ENCODE assay signal across 21 cellular contexts in genomic region chr2:190641469-190641868, GRCh38. TPM values are rescaled to one million over a fixed set of nuclear protein-coding genes. Genes with fewer than 3 reads are reported as not detected.
DNase-seq lines count a peak whose midpoint lies in the region; ATAC-seq and TF ChIP-seq lines count a peak whose summit lies in the region.
"Had no signal": no experiment of that assay in that cellular context is flagged by ENCODE, and none has a peak within 500 bp of the region (broad histone marks: within the 10 kb centered on the region; RNA-seq: fewer than 3 reads in every experiment).

No MANE protein-coding gene starts in this region.

- no peaks in the 10 kb centered on the region for H3K27me3 ChIP-seq in adipocyte (replicated peaks; ENCODE audit: control insufficient read depth, insufficient read depth, low read length)
- no peaks in the 10 kb centered on the region for H3K27me3 ChIP-seq in left ventricle myocardium inferior (ENCODE audit: low read depth)
- no peaks in the 10 kb centered on the region for H3K27me3 ChIP-seq in neutrophil

- H3K27ac ChIP-seq in left ventricle myocardium inferior (replicated peaks): peak overlapping the region; percentile 64
- H3K27ac ChIP-seq in neutrophil: peak overlapping the region; percentile 54
- H3K27ac ChIP-seq: lower lobe of right lung had no signal

- no peak for TF ChIP-seq CTCF in left ventricle myocardium inferior (IDR thresholded peaks at IDR 0.05; ENCODE audit: borderline replicate concordance)
- no peak for TF ChIP-seq CTCF in neutrophil (IDR thresholded peaks at IDR 0.05)

- no peak overlapping the region for H3K9ac ChIP-seq in adipocyte (ENCODE audit: low read length)

- DNase-seq in Caki2 (ENCODE audit: low read depth): peak; percentile 86
- DNase-seq in adipocyte (ENCODE audit: low read depth): no peak
- DNase-seq in left ventricle myocardium inferior: no peak
- DNase-seq in NCI-H345 (lab: John Stamatoyannopoulos, UW): no peak
- DNase-seq in iPS-NIHi7 (ENCODE audit: extremely low spot score): no peak
- DNase-seq: activated CD4-positive, alpha-beta T cell treated with anti-CD3 and anti-CD28 coated beads, Interleukin-2, amount 50 U/mL, for 4 hours; activated CD8-positive, alpha-beta memory T cell treated with anti-CD3 and anti-CD28 coated beads, Interleukin-2, amount 50 U/mL, for 48 hours; activated naive CD8-positive, alpha-beta T cell treated with anti-CD3 and anti-CD28 coated beads, Interleukin-2, amount 50 U/mL, for 24 hours; cortex of kidney; glutamatergic neuron; H9; KG1; lower lobe of right lung; NCI-H146; NCI-H2171; nucleus accumbens; RPMI8226; stimulated activated CD4-positive, alpha-beta T cell treated with anti-CD3 and anti-CD28 coated beads, Interleukin-12 subunit alpha, Interleukin-12 subunit beta, amount 100 ng/mL, for 4 hours had no signal

- intact Hi-C loops in left ventricle myocardium inferior (cut with micrococcal nuclease): loop anchor here (10.0 kb wide), 1 partner anchor 57 kb away; no protein-coding TSS in a partner anchor

- H3K9me3 ChIP-seq in adipocyte (ENCODE audit: control insufficient read depth, low read length) (no peaks in the 10 kb centered on the region), left ventricle myocardium inferior (replicated peaks) (no peaks in the 10 kb centered on the region), neutrophil (no peaks in the 10 kb centered on the region)
- H3K9me3 ChIP-seq: lower lobe of right lung had no signal

- peak overlapping the region; percentile 8 for H3K4me3 ChIP-seq in adipocyte (ENCODE audit: low read length)
- no peak overlapping the region for H3K4me3 ChIP-seq in left ventricle myocardium inferior
- H3K4me3 ChIP-seq in neutrophil (ENCODE audit: low read depth in 1 of 2, low read length in 1 of 2): no peak overlapping the region
- H3K4me3 ChIP-seq: lower lobe of right lung had no signal

- ATAC-seq in HG03439 (IDR thresholded peaks at IDR 0.05; ENCODE audit: unreplicated experiment) (no peak), GM21360 (IDR thresholded peaks at IDR 0.05; ENCODE audit: unreplicated experiment) (no peak)
- ATAC-seq: activated naive CD8-positive, alpha-beta T cell treated with anti-CD3 and anti-CD28 coated beads, Interleukin-2, amount 50 U/mL, for 24 hours; lower lobe of right lung had no signal

- H3K4me1 ChIP-seq in adipocyte (ENCODE audit: control insufficient read depth, insufficient read depth, low read length) (peaks cover 41% of the 10 kb centered on the region), left ventricle myocardium inferior (peaks cover 32% of the 10 kb centered on the region), neutrophil (ENCODE audit: control insufficient read depth in 1 of 2, insufficient read depth in 1 of 2, low read depth in 1 of 2, low read length in 1 of 2) (peaks cover 18 to 20% of the 10 kb centered on the region in 2 experiments)

- in situ Hi-C loops in Caki2 (cut with HindIII; ENCODE audit: low pct_unique_long_range_greater_than_20kb, low sequenced_read_pairs): no loop called here

- H3K36me3 ChIP-seq in adipocyte (ENCODE audit: control insufficient read depth, insufficient read depth, low read length, severe bottlenecking): no peaks in the 10 kb centered on the region
- no peaks in the 10 kb centered on the region for H3K36me3 ChIP-seq in left ventricle myocardium inferior
- no peaks in the 10 kb centered on the region for H3K36me3 ChIP-seq in neutrophil
- H3K36me3 ChIP-seq: lower lobe of right lung had no signal

RNA-seq across cellular contexts. Expression of gene NAB1, which starts 7.4 kb away (rescaled TPM):
- 92.4 and 93.1 TPM in 2 replicates for total RNA-seq in Caki2 (2014; rRNA removed; shearing (Covaris generic); ENCODE audit: low replicate concordance)
- 30.2 TPM for total RNA-seq in left ventricle myocardium inferior
